In the genomic region with DNA sequence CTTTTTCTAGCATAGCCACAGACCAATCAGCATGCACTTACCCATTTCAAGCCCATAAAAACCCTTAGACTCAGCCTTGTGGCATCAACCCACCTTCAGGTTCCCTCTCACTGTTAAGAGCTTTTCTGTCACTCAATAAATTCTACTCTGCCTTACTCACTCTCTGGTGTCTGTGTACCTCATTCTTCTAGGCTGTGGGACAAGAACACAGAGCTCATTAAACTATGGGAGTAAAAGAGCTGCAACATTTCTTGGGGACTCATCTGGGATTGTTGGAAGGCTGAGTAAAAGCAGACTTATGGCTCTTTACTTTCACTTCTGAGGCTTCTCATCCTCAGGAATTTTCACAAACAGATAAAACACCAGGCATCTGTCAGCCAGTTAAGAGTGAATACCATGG, we compare ENCODE assay signal across 29 cellular contexts.
"Had no signal": no experiment of that assay in that cellular context is flagged by ENCODE, and none has a peak within 500 bp of the region (broad histone marks: within the 10 kb centered on the region; RNA-seq: fewer than 3 reads in every experiment).

No MANE protein-coding gene starts in this region.

- H3K9me3 ChIP-seq: adrenal gland had no signal

- H3K4me1 ChIP-seq: adrenal gland, body of pancreas, esophagus muscularis mucosa had no signal

- H3K4me3 ChIP-seq: adrenal gland, body of pancreas, esophagus muscularis mucosa had no signal

- DNase-seq: activated B cell treated with CpG ODN at 0.5 μM for 24 hours; activated CD4-positive, alpha-beta T cell treated with anti-CD3 and anti-CD28 coated beads for 48 hours; activated CD4-positive, alpha-beta T cell treated with anti-CD3 and anti-CD28 coated beads, Interleukin-2, amount 50 U/mL, for 1 hour; activated CD4-positive, alpha-beta T cell treated with anti-CD3 and anti-CD28 coated beads, Interleukin-2, amount 50 U/mL, for 48 hours; activated CD8-positive, alpha-beta memory T cell treated with anti-CD3 and anti-CD28 coated beads, Interleukin-2, amount 10 ng/mL, durations not matched to agents 7 days and 5 days; activated CD8-positive, alpha-beta memory T cell treated with anti-CD3 and anti-CD28 coated beads, Interleukin-2, amount 50 U/mL, for 4 hours; activated CD8-positive, alpha-beta T cell treated with anti-CD3 and anti-CD28 coated beads, Interleukin-2, amount 10 ng/mL, durations not matched to agents 7 days and 5 days; activated effector memory CD4-positive, alpha-beta T cell treated with anti-CD3 and anti-CD28 coated beads, Interleukin-2, amount 50 U/mL, for 16 hours; activated naive CD4-positive, alpha-beta T cell treated with anti-CD3 and anti-CD28 coated beads for 36 hours; activated naive CD8-positive, alpha-beta T cell treated with anti-CD3 and anti-CD28 coated beads for 36 hours; activated naive CD8-positive, alpha-beta T cell treated with anti-CD3 and anti-CD28 coated beads, Interleukin-2, amount 50 U/mL, for 24 hours; activated T-cell treated with anti-CD3 and anti-CD28 coated beads, Interleukin-2, amount 50 U/mL, for 1 hour; activated T-cell treated with anti-CD3 and anti-CD28 coated beads, Interleukin-2, amount 50 U/mL, for 48 hours; adrenal gland; amygdala; aorta; body of pancreas; caudate nucleus; cortex of kidney; dermis blood vessel endothelial cell; effector CD4-positive, alpha-beta T cell; effector memory CD8-positive, alpha-beta T cell; erythroblast; foreskin fibroblast; T-helper 1 cell; T-helper 17 cell; T1000; WERI-Rb-1 had no signal

- H3K27me3 ChIP-seq: adrenal gland, body of pancreas, esophagus muscularis mucosa had no signal

- H3K36me3 ChIP-seq: adrenal gland, esophagus muscularis mucosa, WERI-Rb-1 had no signal

- H3K27ac ChIP-seq: adrenal gland, body of pancreas, esophagus muscularis mucosa, WERI-Rb-1 had no signal
